1 cellular context compared by ENCODE assay signal in genomic region chr4:12499693-12500092, GRCh38.
TF ChIP-seq lines count a peak whose summit lies in the region.

No MANE protein-coding gene starts in this region.

TF ChIP-seq in HepG2, 621 proteins besides CTCF, POLR2A, EP300 and RAD21 (continued from another document):
- TF ChIP-seq FOSL2 (CRISPR knock-in tag; IDR thresholded peaks at IDR 0.05) (peak; percentile 27; the same call in 1 of the 2 replicates), CREBL2 (CRISPR knock-in tag; IDR thresholded peaks at IDR 0.05; ENCODE audit: borderline replicate concordance) (no peak), ZNF556 (CRISPR knock-in tag; IDR thresholded peaks at IDR 0.05; ENCODE audit: borderline replicate concordance) (peak; percentile 36; the same call in 1 of the 2 replicates), BRCA1 (CRISPR knock-in tag; IDR thresholded peaks at IDR 0.05) (no peak)
